18 cellular contexts compared by ENCODE assay signal in the genomic region with DNA sequence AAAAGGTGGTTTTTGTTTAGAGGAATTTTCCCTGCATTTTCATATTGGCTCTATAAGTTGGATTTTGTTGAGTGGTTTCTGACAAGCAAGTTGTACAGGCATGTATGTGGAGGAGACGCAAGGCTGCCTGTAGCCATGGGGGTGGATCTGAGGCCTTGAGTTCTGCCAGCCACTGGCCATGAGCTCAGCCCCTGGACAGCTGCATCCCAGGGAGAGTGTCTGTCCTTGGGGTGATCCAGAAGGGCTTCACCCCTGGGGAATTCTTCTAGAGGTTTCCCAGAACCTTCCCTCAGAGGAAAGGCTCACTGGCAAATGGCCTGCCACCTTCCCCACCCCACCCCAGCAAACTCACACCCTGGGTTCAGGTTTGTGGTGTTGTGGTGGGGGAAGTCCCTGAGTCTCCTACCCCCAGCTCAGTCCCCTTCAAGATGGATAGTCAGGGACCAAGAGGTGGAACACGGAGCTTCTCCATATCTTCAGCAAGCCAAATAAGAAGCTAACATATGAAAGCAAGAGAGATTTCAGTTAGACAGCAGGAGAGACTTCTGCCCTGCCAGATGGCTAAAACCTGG. TPM values are rescaled to one million over a fixed set of nuclear protein-coding genes. Genes with fewer than 3 reads are reported as not detected.
DNase-seq lines count a peak whose midpoint lies in the region; ATAC-seq, FAIRE-seq and TF ChIP-seq lines count a peak whose summit lies in the region.
"Had no signal": no experiment of that assay in that cellular context is flagged by ENCODE, and none has a peak within 500 bp of the region (broad histone marks: within the 10 kb centered on the region; RNA-seq: fewer than 3 reads in every experiment).

No MANE protein-coding gene starts in this region.

- H2AFZ ChIP-seq in HepG2 (ENCODE audit: low read length): no peak overlapping the region
- H2AFZ ChIP-seq: GM23338 had no signal

- no peak overlapping the region for H3K4me3 Mint-ChIP-seq in activated T-helper 17 cell treated with anti-CD3 and anti-CD28 coated beads, Interleukin-2, amount 50 U/mL, for 72 hours
- H3K4me3 Mint-ChIP-seq: B cell; CD4-positive, alpha-beta T cell; GM23338 had no signal

- in situ Hi-C loops in HepG2 (cut with HindIII; ENCODE audit: extremely low pct_ligation_motif_present, low pct_unique_long_range_greater_than_20kb): no loop called here

- H3K9me3 Mint-ChIP-seq in activated T-helper 17 cell treated with anti-CD3 and anti-CD28 coated beads, Interleukin-2, amount 50 U/mL, for 72 hours: no peaks in the 10 kb centered on the region
- H3K9me3 Mint-ChIP-seq: CD4-positive, alpha-beta T cell; GM23338 had no signal

- no peaks in the 10 kb centered on the region for H3K36me3 Mint-ChIP-seq in activated T-helper 17 cell treated with anti-CD3 and anti-CD28 coated beads, Interleukin-2, amount 50 U/mL, for 72 hours (ENCODE audit: low read depth)

- POLR2A ChIA-PET in HepG2 (lab: Yijun Ruan, JAX): interaction anchor here (1.2 kb wide), 1 partner anchor 73 kb away, joined by 3 read pairs; no protein-coding TSS in a partner anchor

- H3K27ac ChIP-seq in HepG2 (ENCODE audit: extremely low read length, insufficient read depth, low read length) (no peak overlapping the region), right lobe of liver (no peak overlapping the region)
- H3K27ac ChIP-seq: C4-2B had no signal

- no peak for TF ChIP-seq POLR2A in HepG2 (IDR thresholded peaks at IDR 0.05; ENCODE audit: insufficient read depth in 1 of 2, low read depth in 2 of 2, low read length in 2 of 2)
- no peak for TF ChIP-seq POLR2A in right lobe of liver (IDR thresholded peaks at IDR 0.05)

- H3K4me3 ChIP-seq in HepG2 (replicated peaks in 1 of 3; ENCODE audit: insufficient read depth in 1 of 3, low read depth in 2 of 3, low read length in 3 of 3): no peak overlapping the region
- H3K4me3 ChIP-seq in right lobe of liver: no peak overlapping the region
- H3K4me3 ChIP-seq: GM23338 had no signal

- H3K4me2 ChIP-seq in HepG2 (ENCODE audit: low read depth, low read length): no peak overlapping the region
- H3K4me2 ChIP-seq: GM23338 had no signal

- TF ChIP-seq EP300 in HepG2 (IDR thresholded peaks at IDR 0.05; ENCODE audit: low read depth in 2 of 2, low read length in 2 of 2) (no peak), HepG2 (CRISPR knock-in tag; IDR thresholded peaks at IDR 0.05; ENCODE audit: borderline replicate concordance) (no peak)

- H3K4me1 ChIP-seq in HepG2 (ENCODE audit: insufficient read depth, low read length): peaks cover 8% of the 10 kb centered on the region
- no peaks in the 10 kb centered on the region for H3K4me1 ChIP-seq in right lobe of liver
- H3K4me1 ChIP-seq: Caco-2 had no signal

- no peaks in the 10 kb centered on the region for H3K9me3 ChIP-seq in HepG2 (ENCODE audit: low read length)
- no peaks in the 10 kb centered on the region for H3K9me3 ChIP-seq in right lobe of liver
- H3K9me3 ChIP-seq: Caco-2 had no signal

- no peaks in the 10 kb centered on the region for H3K27me3 Mint-ChIP-seq in activated T-helper 17 cell treated with anti-CD3 and anti-CD28 coated beads, Interleukin-2, amount 50 U/mL, for 72 hours
- H3K27me3 Mint-ChIP-seq: B cell; CD4-positive, alpha-beta T cell had no signal

- peaks cover 7% of the 10 kb centered on the region for H3K4me1 Mint-ChIP-seq in activated T-helper 17 cell treated with anti-CD3 and anti-CD28 coated beads, Interleukin-2, amount 50 U/mL, for 72 hours
- H3K4me1 Mint-ChIP-seq: B cell, GM23338 had no signal

- no peak for TF ChIP-seq RAD21 in HepG2 (CRISPR knock-in tag; IDR thresholded peaks at IDR 0.05)

- no peak overlapping the region for H3K9ac ChIP-seq in HepG2 (ENCODE audit: insufficient read depth, low read depth, low read length)

- no peaks in the 10 kb centered on the region for H3K79me2 ChIP-seq in HepG2 (ENCODE audit: insufficient read depth, low read length)

- no peaks in the 10 kb centered on the region for H4K20me1 ChIP-seq in HepG2 (ENCODE audit: insufficient read depth, low read length)

- no TSS peak for BruUV-seq in HepG2 (replicated peaks; lab: Mats Ljungman, UMichigan)

- CTCF ChIA-PET in HepG2 (lab: Yijun Ruan, JAX; ENCODE audit: low intra/inter-chr PET ratio, low total read pairs): no interaction called here

- ATAC-seq in HepG2 (peak; percentile 20; the same call in 1 of the 3 replicates), right lobe of liver (no peak), GM18520 (IDR thresholded peaks at IDR 0.05; ENCODE audit: unreplicated experiment) (no peak), HG03442 (IDR thresholded peaks at IDR 0.05; ENCODE audit: unreplicated experiment) (no peak)
- ATAC-seq in activated T-helper 17 cell treated with anti-CD3 and anti-CD28 coated beads, Interleukin-2, amount 50 U/mL, for 72 hours (replicated peaks): no peak
- ATAC-seq: GM23338 had no signal

- H3K27me3 ChIP-seq in HepG2 (ENCODE audit: control insufficient read depth in 1 of 2, insufficient read depth in 2 of 2, low read length in 2 of 2) (peaks cover 24 to 61% of the 10 kb centered on the region in 2 experiments), right lobe of liver (no peaks in the 10 kb centered on the region)

- TF ChIP-seq CTCF in HepG2 (CRISPR knock-in tag; IDR thresholded peaks at IDR 0.05) (no peak), right lobe of liver (IDR thresholded peaks at IDR 0.05) (no peak)

- intact Hi-C loops in HepG2 (cut with micrococcal nuclease; ENCODE audit: unreplicated experiment): no loop called here
- intact Hi-C loops in right lobe of liver (cut with DNase I): no loop called here

- peak overlapping the region; percentile 21 for H3K27ac Mint-ChIP-seq in activated T-helper 17 cell treated with anti-CD3 and anti-CD28 coated beads, Interleukin-2, amount 50 U/mL, for 72 hours
- H3K27ac Mint-ChIP-seq: B cell; CD4-positive, alpha-beta T cell; GM23338 had no signal

- H3K36me3 ChIP-seq in HepG2 (replicated peaks in 1 of 2; ENCODE audit: control insufficient read depth in 1 of 2, insufficient read depth in 2 of 2, low read length in 2 of 2) (no peaks in the 10 kb centered on the region), right lobe of liver (no peaks in the 10 kb centered on the region)

- DNase-seq in HepG2 (ENCODE audit: low spot score) (no peak), right lobe of liver (no peak), myocyte (ENCODE audit: low read depth) (peak; percentile 53), C1 segment of cervical spinal cord (lab: John Stamatoyannopoulos, UW) (no peak)
- DNase-seq: Caco-2; CD4-positive, alpha-beta T cell; HCEC 1CT had no signal

- 0% methylated on average over 2 of the region's 2 CpGs for WGBS in HepG2 (ENCODE audit: low lambda C conversion rate)
- WGBS in right lobe of liver (ENCODE audit: insufficient coverage, low coverage, low lambda C conversion rate, missing lambda C conversion rate): 100% methylated on average over 1 of the region's 2 CpGs

- no peak for FAIRE-seq in HepG2 (lab: Jason Lieb, UNC)
- FAIRE-seq: D721Med, G401.6, GM12892, GM18507, H54 had no signal

TF ChIP-seq in HepG2, 621 proteins besides CTCF, POLR2A, EP300 and RAD21:
- TF ChIP-seq POLR2AphosphoS2 (IDR thresholded peaks at IDR 0.05; ENCODE audit: low read depth, low read length): no peak

RNA-seq across cellular contexts. Expression of gene NOL4L, which starts 11.6 kb away (rescaled TPM):
- total RNA-seq in HepG2 (2016; rRNA removed; fragmentation: Illumina TruSeq; extraction: Trizol): 16.6 and 16.9 TPM in 2 replicates
- 19.2 and 19.4 TPM in 2 replicates for total RNA-seq in HepG2 (2016; cell fraction: cytosol; rRNA removed; fragmentation: Illumina TruSeq; extraction: Trizol; ENCODE audit: low read depth)
- total RNA-seq in HepG2 (2016; cell fraction: insoluble cytoplasmic fraction; rRNA removed; fragmentation: Illumina TruSeq; extraction: Trizol): 14.6 and 17.1 TPM in 2 replicates
- 21.3 and 24.1 TPM in 2 replicates for total RNA-seq in HepG2 (2016; cell fraction: membrane; rRNA removed; fragmentation: Illumina TruSeq; extraction: Trizol)
- total RNA-seq in HepG2 (2016; cell fraction: nucleus; rRNA removed; fragmentation: Illumina TruSeq; extraction: Trizol): 21.2 and 22.3 TPM in 2 replicates
- 35.4 and 38.7 TPM in 2 replicates for polyA plus RNA-seq in HepG2 (2011; rRNA removed)
- polyA plus RNA-seq in HepG2 (2011; cell fraction: cytosol; rRNA removed): 16.5 and 20.9 TPM in 2 replicates
- 91.0 and 107 TPM in 2 replicates for polyA plus RNA-seq in HepG2 (2011; cell fraction: nucleus; rRNA removed)
- polyA plus RNA-seq in HepG2 (2012): 36.0 and 39.2 TPM in 2 replicates
- polyA plus RNA-seq in HepG2 (2016; cell fraction: cytosol; fragmentation: Illumina TruSeq; extraction: Trizol; ENCODE audit: low read depth): 35.0 and 39.6 TPM in 2 replicates
- 21.6 and 26.9 TPM in 2 replicates for polyA plus RNA-seq in HepG2 (2016; cell fraction: insoluble cytoplasmic fraction; fragmentation: Illumina TruSeq; extraction: Trizol; ENCODE audit: low read depth)
- 31.2 and 32.6 TPM in 2 replicates for polyA plus RNA-seq in HepG2 (2016; cell fraction: membrane; fragmentation: Illumina TruSeq; extraction: Trizol; ENCODE audit: low read depth)
- 57.5 and 60.6 TPM in 2 replicates for polyA plus RNA-seq in HepG2 (2016; cell fraction: nucleus; fragmentation: Illumina TruSeq; extraction: Trizol; ENCODE audit: insufficient read depth, low read depth)
- 6.7 and 47.8 TPM in 2 replicates for polyA minus RNA-seq in HepG2 (2011; rRNA and poly(A)+ RNA removed; ENCODE audit: low replicate concordance)
- polyA minus RNA-seq in HepG2 (2011; cell fraction: cytosol; rRNA and poly(A)+ RNA removed): 28.0 and 37.6 TPM in 2 replicates
- 30.5 and 30.6 TPM in 2 replicates for polyA minus RNA-seq in HepG2 (2011; cell fraction: nucleus; rRNA and poly(A)+ RNA removed)
- total RNA-seq in right lobe of liver: 1 to 10 TPM; 4.3 to 6.5 (median 5.7) TPM
- total RNA-seq in activated T-helper 17 cell treated with anti-CD3 and anti-CD28 coated beads, Interleukin-2, amount 50 U/mL, for 72 hours: 10 to 100 TPM in 1 of 2 donors, 1 to 10 TPM in 1; 9.9 to 28.5 TPM
- 2.5 and 3.1 TPM in 2 replicates for total RNA-seq in myocyte
- polyA plus RNA-seq in myocyte (2012): 6.8 TPM
